In genomic region chrX:144219035-144219434, GRCh38 we compare ENCODE assay signal across 14 cellular contexts.
A peak's percentile ranks its signal among the peaks of the same experiment; 100 is the strongest.
DNase-seq lines count a peak whose midpoint lies in the region; FAIRE-seq and TF ChIP-seq lines count a peak whose summit lies in the region.
"Had no signal": no experiment of that assay in that cellular context is flagged by ENCODE, and none has a peak within 500 bp of the region (broad histone marks: within the 10 kb centered on the region; RNA-seq: fewer than 3 reads in every experiment).

No MANE protein-coding gene starts in this region.

- intact Hi-C loops in sigmoid colon (cut with DNase I) = no loop called here

- peak; percentile 38 for DNase-seq in NCI-H748 (lab: John Stamatoyannopoulos, UW; ENCODE audit: unreplicated experiment)
- no peak for DNase-seq in NCI-H748 treated with DMSO at 0.1 percent for 48 hours (lab: John Stamatoyannopoulos, UW)
- DNase-seq in NCI-H69 (lab: John Stamatoyannopoulos, UW) = peak; percentile 1
- peak; percentile 4 for DNase-seq in epithelial cell of proximal tubule (ENCODE audit: low read depth)
- peak; percentile 73 for DNase-seq in renal cortical epithelial cell (ENCODE audit: low read depth)
- no peak for DNase-seq in GM19239 (ENCODE audit: insufficient read length, low spot score)
- DNase-seq in sigmoid colon = no peak
- DNase-seq in activated gamma-delta T cell treated with Interleukin-2 at 50 U/mL for 16 hours = no peak
- DNase-seq: activated naive CD4-positive, alpha-beta T cell treated with Interleukin-2 at 50 U/mL for 16 hours; effector CD4-positive, alpha-beta T cell; NCI-H510A; ovary had no signal

- H3K27ac ChIP-seq in sigmoid colon = no peak overlapping the region
- H3K27ac ChIP-seq: ovary, SJCRH30 had no signal

- no peak for TF ChIP-seq POLR2A in sigmoid colon (IDR thresholded peaks at IDR 0.05)

- 40 to 52% methylated on average over 4 of the region's 4 CpGs for WGBS in sigmoid colon, 2 donors

- H3K4me3 ChIP-seq in epithelial cell of proximal tubule (ENCODE audit: low read depth, low read length) (no peak overlapping the region), sigmoid colon (no peak overlapping the region)
- H3K4me3 ChIP-seq: ovary, SJCRH30 had no signal

- no peaks in the 10 kb centered on the region for H3K27me3 ChIP-seq in sigmoid colon
- H3K27me3 ChIP-seq: ovary, SJCRH30 had no signal

- FAIRE-seq in GM19239 (lab: Jason Lieb, UNC) = no peak

- H3K36me3 ChIP-seq in sigmoid colon = no peaks in the 10 kb centered on the region
- H3K36me3 ChIP-seq: ovary, SJCRH30 had no signal

- no peak for TF ChIP-seq EP300 in sigmoid colon (IDR thresholded peaks at IDR 0.05)

- TF ChIP-seq CTCF in epithelial cell of proximal tubule (conservative IDR thresholded peaks at IDR 0.05; ENCODE audit: low read depth, low read length) = peak; percentile 51
- no peak for TF ChIP-seq CTCF in sigmoid colon (IDR thresholded peaks at IDR 0.05)

- no peaks in the 10 kb centered on the region for H3K4me1 ChIP-seq in sigmoid colon
- H3K4me1 ChIP-seq: Caco-2, SJCRH30 had no signal

- no peaks in the 10 kb centered on the region for H3K9me3 ChIP-seq in sigmoid colon
- H3K9me3 ChIP-seq: Caco-2, ovary, SJCRH30 had no signal

Comparison
In these comparisons a context has a peak if more than half of its experiments do, and no peak if none do; other contexts are left out.
1. DNase-seq: peak in NCI-H748 (single experiment), NCI-H69 (single experiment), epithelial cell of proximal tubule (single experiment) and renal cortical epithelial cell (single experiment); none in NCI-H748 treated with DMSO at 0.1 percent for 48 hours (single experiment), GM19239 (single experiment), sigmoid colon (single experiment) and activated gamma-delta T cell treated with Interleukin-2 at 50 U/mL for 16 hours (single experiment).